In the genomic region with DNA sequence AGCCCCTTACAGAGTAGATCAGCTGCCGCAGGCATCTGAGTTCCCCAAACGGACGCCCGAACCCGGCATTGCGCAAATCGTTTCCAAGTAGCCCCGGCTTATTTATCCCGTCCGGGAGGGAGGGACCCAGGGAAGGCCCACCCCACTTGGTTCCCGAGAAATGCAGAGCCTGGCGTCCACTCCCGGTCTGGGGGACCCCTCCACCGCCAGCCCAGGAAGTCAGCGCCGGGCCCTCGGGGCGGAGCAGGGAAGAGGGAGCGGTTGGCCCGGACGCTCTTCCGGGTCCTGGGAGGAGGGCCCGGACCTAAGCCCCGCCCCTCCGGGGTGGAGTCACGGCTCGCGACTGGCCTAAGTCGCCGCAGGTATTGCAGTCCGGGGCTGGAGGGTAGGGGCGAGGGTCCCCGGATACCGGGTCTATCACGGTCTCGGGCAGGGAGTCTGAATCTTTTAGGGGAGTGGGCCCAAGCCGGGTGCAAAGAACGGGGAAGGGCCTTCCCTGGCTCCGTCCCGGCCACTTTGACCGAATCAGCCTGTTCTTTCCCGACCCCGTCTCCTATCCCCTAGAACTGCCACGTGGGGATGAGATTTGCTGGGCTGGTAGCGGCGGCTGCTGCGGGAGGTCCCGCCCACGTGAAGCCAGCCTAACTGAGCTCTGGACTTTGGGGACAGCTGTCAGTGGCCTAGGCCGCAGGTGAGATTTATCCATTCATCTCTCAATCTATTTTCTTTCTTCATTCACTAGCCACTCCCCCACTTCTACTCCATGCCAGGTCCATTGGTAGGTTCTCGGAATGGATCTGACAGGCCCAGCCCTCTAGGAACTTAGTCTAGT, we compare ENCODE assay signal across 1 cellular context.
TF ChIP-seq lines count a peak whose summit lies in the region.

Gene RABEPK, plus strand, starts transcription at position 327 of the 832 bp plus-strand sequence. CDS start 2,472 bp downstream, outside the sequence.

TF ChIP-seq in HepG2, 621 proteins besides CTCF, POLR2A, EP300 and RAD21 (continued from another document and continues in another):
- TF ChIP-seq, protein P1, sequence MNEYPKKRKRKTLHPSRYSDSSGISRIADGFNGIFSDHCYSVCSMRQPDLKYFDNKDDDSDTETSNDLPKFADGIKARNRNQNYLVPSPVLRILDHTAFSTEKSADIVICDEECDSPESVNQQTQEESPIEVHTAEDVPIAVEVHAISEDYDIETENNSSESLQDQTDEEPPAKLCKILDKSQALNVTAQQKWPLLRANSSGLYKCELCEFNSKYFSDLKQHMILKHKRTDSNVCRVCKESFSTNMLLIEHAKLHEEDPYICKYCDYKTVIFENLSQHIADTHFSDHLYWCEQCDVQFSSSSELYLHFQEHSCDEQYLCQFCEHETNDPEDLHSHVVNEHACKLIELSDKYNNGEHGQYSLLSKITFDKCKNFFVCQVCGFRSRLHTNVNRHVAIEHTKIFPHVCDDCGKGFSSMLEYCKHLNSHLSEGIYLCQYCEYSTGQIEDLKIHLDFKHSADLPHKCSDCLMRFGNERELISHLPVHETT (CRISPR knock-in tag; conservative IDR thresholded peaks at IDR 0.05), result peak; percentile 56; the same call in 1 of the 2 replicates
- peak; percentile 24; the same call in 1 of the 2 replicates for TF ChIP-seq ZNF724P (CRISPR knock-in tag; IDR thresholded peaks at IDR 0.05; ENCODE audit: borderline replicate concordance)
- TF ChIP-seq CHCHD3 (CRISPR knock-in tag; IDR thresholded peaks at IDR 0.05), result peak; percentile 21; the same call in 1 of the 2 replicates
- TF ChIP-seq KDM6A (CRISPR knock-in tag; IDR thresholded peaks at IDR 0.05; ENCODE audit: low read depth), result no peak
- peak; percentile 82 for TF ChIP-seq ZNF274 (CRISPR knock-in tag; IDR thresholded peaks at IDR 0.05)
- TF ChIP-seq CENPBD1 (CRISPR knock-in tag; IDR thresholded peaks at IDR 0.05; ENCODE audit: borderline replicate concordance, low read depth), result 0 out of 2 replicates have a peak, but pooled peaks have one; percentile 56
- peak; percentile 72; the same call in 1 of the 2 replicates for TF ChIP-seq ZNF746 (CRISPR knock-in tag; IDR thresholded peaks at IDR 0.05)
- TF ChIP-seq ZNF558 (CRISPR knock-in tag; IDR thresholded peaks at IDR 0.05; ENCODE audit: borderline replicate concordance), result peak; percentile 85; the same call in 1 of the 2 replicates
- TF ChIP-seq ARID4A (CRISPR knock-in tag; IDR thresholded peaks at IDR 0.05; ENCODE audit: borderline replicate concordance), result peak; percentile 91
- TF ChIP-seq ZNF781 (CRISPR knock-in tag; IDR thresholded peaks at IDR 0.05; ENCODE audit: borderline replicate concordance, not compliant biosample characterization), result no peak
- no peak for TF ChIP-seq NR2F2 (IDR thresholded peaks at IDR 0.05; ENCODE audit: borderline replicate concordance, low read depth)
- TF ChIP-seq PPARG (CRISPR knock-in tag; conservative IDR thresholded peaks at IDR 0.05), result 0 out of 2 replicates have a peak, but pooled peaks have one; percentile 10
- peak; percentile 29; the same call in 1 of the 2 replicates for TF ChIP-seq ZNF619 (CRISPR knock-in tag; IDR thresholded peaks at IDR 0.05)
- no peak for TF ChIP-seq ZNF562 (CRISPR knock-in tag; IDR thresholded peaks at IDR 0.05; ENCODE audit: borderline replicate concordance)
- peak; percentile 69; the same call in 1 of the 2 replicates for TF ChIP-seq SP5 (CRISPR knock-in tag; IDR thresholded peaks at IDR 0.05; ENCODE audit: borderline replicate concordance, low read depth)
- TF ChIP-seq SMC3 (IDR thresholded peaks at IDR 0.05; ENCODE audit: low read length), result no peak
- TF ChIP-seq ARNT2 (CRISPR knock-in tag; IDR thresholded peaks at IDR 0.05; ENCODE audit: low read depth), result peak; percentile 55; the same call in 1 of the 2 replicates
- TF ChIP-seq DMAP1 (CRISPR knock-in tag; IDR thresholded peaks at IDR 0.05), result peak; percentile 97
- TF ChIP-seq, protein P2, sequence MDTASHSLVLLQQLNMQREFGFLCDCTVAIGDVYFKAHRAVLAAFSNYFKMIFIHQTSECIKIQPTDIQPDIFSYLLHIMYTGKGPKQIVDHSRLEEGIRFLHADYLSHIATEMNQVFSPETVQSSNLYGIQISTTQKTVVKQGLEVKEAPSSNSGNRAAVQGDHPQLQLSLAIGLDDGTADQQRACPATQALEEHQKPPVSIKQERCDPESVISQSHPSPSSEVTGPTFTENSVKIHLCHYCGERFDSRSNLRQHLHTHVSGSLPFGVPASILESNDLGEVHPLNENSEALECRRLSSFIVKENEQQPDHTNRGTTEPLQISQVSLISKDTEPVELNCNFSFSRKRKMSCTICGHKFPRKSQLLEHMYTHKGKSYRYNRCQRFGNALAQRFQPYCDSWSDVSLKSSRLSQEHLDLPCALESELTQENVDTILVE (CRISPR knock-in tag; IDR thresholded peaks at IDR 0.05), result peak; percentile 56; the same call in 1 of the 2 replicates
- peak; percentile 94 for TF ChIP-seq ELF4 (CRISPR knock-in tag; IDR thresholded peaks at IDR 0.05; ENCODE audit: borderline replicate concordance)
- TF ChIP-seq ZNF510 (CRISPR knock-in tag; IDR thresholded peaks at IDR 0.05; ENCODE audit: low read depth), result no peak
- TF ChIP-seq, protein P3, sequence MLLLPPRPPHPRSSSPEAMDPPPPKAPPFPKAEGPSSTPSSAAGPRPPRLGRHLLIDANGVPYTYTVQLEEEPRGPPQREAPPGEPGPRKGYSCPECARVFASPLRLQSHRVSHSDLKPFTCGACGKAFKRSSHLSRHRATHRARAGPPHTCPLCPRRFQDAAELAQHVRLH (CRISPR knock-in tag; IDR thresholded peaks at IDR 0.05; ENCODE audit: borderline replicate concordance, low read depth), result peak; percentile 55; the same call in 1 of the 2 replicates
- TF ChIP-seq ATF7-NPFF (CRISPR knock-in tag; IDR thresholded peaks at IDR 0.05; ENCODE audit: low read depth), result peak; percentile 84
- no peak for TF ChIP-seq ZNF704 (CRISPR knock-in tag; IDR thresholded peaks at IDR 0.05; ENCODE audit: borderline replicate concordance)
- TF ChIP-seq GATAD1 (CRISPR knock-in tag; IDR thresholded peaks at IDR 0.05), result peak; percentile 60; the same call in 1 of the 2 replicates
- TF ChIP-seq CSRNP1 (CRISPR knock-in tag; IDR thresholded peaks at IDR 0.05), result no peak
- peak; percentile 74 for TF ChIP-seq PITX1 (CRISPR knock-in tag; IDR thresholded peaks at IDR 0.05)
- 0 out of 2 replicates have a peak, but pooled peaks have one; percentile 43 for TF ChIP-seq NFKB2 (CRISPR knock-in tag; IDR thresholded peaks at IDR 0.05; ENCODE audit: borderline replicate concordance)
- TF ChIP-seq MAFF (IDR thresholded peaks at IDR 0.05; ENCODE audit: low read depth, low read length), result no peak
- TF ChIP-seq ZNF33B (CRISPR knock-in tag; IDR thresholded peaks at IDR 0.05), result peak; percentile 74; the same call in 1 of the 2 replicates
- peak; percentile 70; the same call in 1 of the 2 replicates for TF ChIP-seq THAP9 (CRISPR knock-in tag; IDR thresholded peaks at IDR 0.05; ENCODE audit: borderline replicate concordance)
- TF ChIP-seq ETV6 (CRISPR knock-in tag; conservative IDR thresholded peaks at IDR 0.05), result peak; percentile 33; the same call in 1 of the 2 replicates
- peak; percentile 50; the same call in 1 of the 2 replicates for TF ChIP-seq BCL3 (CRISPR knock-in tag; IDR thresholded peaks at IDR 0.05)
- TF ChIP-seq, protein P4, sequence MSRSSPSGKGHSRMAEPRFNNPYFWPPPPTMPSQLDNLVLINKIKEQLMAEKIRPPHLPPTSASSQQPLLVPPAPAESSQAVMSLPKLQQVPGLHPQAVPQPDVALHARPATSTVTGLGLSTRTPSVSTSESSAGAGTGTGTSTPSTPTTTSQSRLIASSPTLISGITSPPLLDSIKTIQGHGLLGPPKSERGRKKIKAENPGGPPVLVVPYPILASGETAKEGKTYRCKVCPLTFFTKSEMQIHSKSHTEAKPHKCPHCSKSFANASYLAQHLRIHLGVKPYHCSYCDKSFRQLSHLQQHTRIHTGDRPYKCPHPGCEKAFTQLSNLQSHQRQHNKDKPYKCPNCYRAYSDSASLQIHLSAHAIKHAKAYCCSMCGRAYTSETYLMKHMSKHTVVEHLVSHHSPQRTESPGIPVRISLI (CRISPR knock-in tag; IDR thresholded peaks at IDR 0.05; ENCODE audit: borderline replicate concordance), result no peak
- TF ChIP-seq, protein P5, sequence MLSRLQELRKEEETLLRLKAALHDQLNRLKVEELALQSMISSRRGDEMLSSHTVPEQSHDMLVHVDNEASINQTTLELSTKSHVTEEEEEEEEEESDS (CRISPR knock-in tag; IDR thresholded peaks at IDR 0.05; ENCODE audit: borderline replicate concordance), result 0 out of 2 replicates have a peak, but pooled peaks have one; percentile 24
- peak; percentile 16; the same call in 1 of the 2 replicates for TF ChIP-seq ISL2 (CRISPR knock-in tag; IDR thresholded peaks at IDR 0.05)
